ENCODE assay signal across 10 cellular contexts in genomic region chr1:211548321-211549091, GRCh38. TPM values are rescaled to one million over a fixed set of nuclear protein-coding genes. Genes with fewer than 3 reads are reported as not detected.
DNase-seq lines count a peak whose midpoint lies in the region; ATAC-seq, FAIRE-seq and TF ChIP-seq lines count a peak whose summit lies in the region.
"Had no signal": no experiment of that assay in that cellular context is flagged by ENCODE, and none has a peak within 500 bp of the region (broad histone marks: within the 10 kb centered on the region; RNA-seq: fewer than 3 reads in every experiment).

No MANE protein-coding gene starts in this region.

- no peak overlapping the region for H3K9ac ChIP-seq in kidney (ENCODE audit: low read length in 2 of 2)

- peak overlapping the region; percentile 39 to 54 for H3K27ac ChIP-seq in kidney (ENCODE audit: low read depth in 2 of 2, low read length in 2 of 2)

- no peaks in the 10 kb centered on the region for H3K36me3 Mint-ChIP-seq in T-helper 2 cell treated with Interferon-gamma antibody and Interleukin-4, amounts not matched to agents 5 μg/mL and 100 μg/mL, for 36 hours (ENCODE audit: low read depth)
- no peaks in the 10 kb centered on the region for H3K36me3 Mint-ChIP-seq in stimulated activated effector memory CD8-positive, alpha-beta T cell treated with anti-CD3 and anti-CD28 coated beads, Interleukin-12 subunit alpha, Interleukin-12 subunit beta, amount 100 ng/mL, for 72 hours

- H3K4me1 ChIP-seq in kidney (ENCODE audit: control insufficient read depth in 1 of 2, insufficient read depth in 1 of 2, low read depth in 1 of 2, low read length in 2 of 2) = peaks cover 10 to 15% of the 10 kb centered on the region in 2 donors

- no peak for FAIRE-seq in kidney (lab: Jason Lieb, UNC)

- peak; percentile 45 for ATAC-seq in stimulated activated effector memory CD8-positive, alpha-beta T cell treated with anti-CD3 and anti-CD28 coated beads, Interleukin-12 subunit alpha, Interleukin-12 subunit beta, amount 100 ng/mL, for 72 hours
- no peak for ATAC-seq in GM18505 (IDR thresholded peaks at IDR 0.05; ENCODE audit: unreplicated experiment)

- no peaks in the 10 kb centered on the region for H3K36me3 ChIP-seq in kidney (ENCODE audit: control insufficient read depth in 1 of 2, insufficient read depth in 2 of 2, low read length in 2 of 2)

- no peaks in the 10 kb centered on the region for H3K9me3 ChIP-seq in kidney (ENCODE audit: control insufficient read depth in 1 of 2, low read length in 2 of 2)

- H3K4me3 ChIP-seq in kidney (ENCODE audit: low read length in 2 of 2) = no peak overlapping the region

- peaks cover 13% of the 10 kb centered on the region for H3K27me3 Mint-ChIP-seq in T-helper 2 cell treated with Interferon-gamma antibody and Interleukin-4, amounts not matched to agents 5 μg/mL and 100 μg/mL, for 36 hours (ENCODE audit: low read depth)

- peak; percentile 4 for DNase-seq in activated T-cell treated with anti-CD3 and anti-CD28 coated beads for 1 hour (ENCODE audit: low read depth)
- no peak for DNase-seq in activated T-cell treated with anti-CD3 and anti-CD28 coated beads for 4 hours
- DNase-seq in T-helper 2 cell treated with Interferon-gamma antibody and Interleukin-4, amounts not matched to agents 5 μg/mL and 100 μg/mL, for 36 hours (ENCODE audit: low spot score) = peak; percentile 23
- no peak for DNase-seq in kidney
- DNase-seq in stimulated activated effector memory CD8-positive, alpha-beta T cell treated with anti-CD3 and anti-CD28 coated beads, Interleukin-12 subunit alpha, Interleukin-12 subunit beta, amount 100 ng/mL, for 72 hours (ENCODE audit: low spot score in 2 of 2) = no peak
- DNase-seq in NCI-H128 (lab: John Stamatoyannopoulos, UW; ENCODE audit: unreplicated experiment) = no peak
- DNase-seq in DMS153 (lab: John Stamatoyannopoulos, UW) = no peak
- DNase-seq: NCI-H226 had no signal

- no peak overlapping the region for H3K4me3 Mint-ChIP-seq in T-helper 2 cell treated with Interferon-gamma antibody and Interleukin-4, amounts not matched to agents 5 μg/mL and 100 μg/mL, for 36 hours
- no peak overlapping the region for H3K4me3 Mint-ChIP-seq in stimulated activated effector memory CD8-positive, alpha-beta T cell treated with anti-CD3 and anti-CD28 coated beads, Interleukin-12 subunit alpha, Interleukin-12 subunit beta, amount 100 ng/mL, for 72 hours
- H3K4me3 Mint-ChIP-seq: neural crest cell had no signal

- H3K9me3 Mint-ChIP-seq in T-helper 2 cell treated with Interferon-gamma antibody and Interleukin-4, amounts not matched to agents 5 μg/mL and 100 μg/mL, for 36 hours = no peaks in the 10 kb centered on the region
- H3K9me3 Mint-ChIP-seq in stimulated activated effector memory CD8-positive, alpha-beta T cell treated with anti-CD3 and anti-CD28 coated beads, Interleukin-12 subunit alpha, Interleukin-12 subunit beta, amount 100 ng/mL, for 72 hours = no peaks in the 10 kb centered on the region
- H3K9me3 Mint-ChIP-seq: neural crest cell had no signal

- no peak for TF ChIP-seq POLR2A in GM18505 (IDR thresholded peaks at IDR 0.05; ENCODE audit: borderline replicate concordance, extremely low read depth, insufficient read depth, insufficient read length)

- H3K4me1 Mint-ChIP-seq in T-helper 2 cell treated with Interferon-gamma antibody and Interleukin-4, amounts not matched to agents 5 μg/mL and 100 μg/mL, for 36 hours (ENCODE audit: low read depth) = no peaks in the 10 kb centered on the region
- no peaks in the 10 kb centered on the region for H3K4me1 Mint-ChIP-seq in stimulated activated effector memory CD8-positive, alpha-beta T cell treated with anti-CD3 and anti-CD28 coated beads, Interleukin-12 subunit alpha, Interleukin-12 subunit beta, amount 100 ng/mL, for 72 hours
- H3K4me1 Mint-ChIP-seq: neural crest cell had no signal

- TF ChIP-seq CTCF in kidney (IDR thresholded peaks at IDR 0.05; ENCODE audit: borderline replicate concordance, extremely low read depth, insufficient read depth) = no peak

- intact Hi-C loops in kidney (cut with DNase I) = no loop called here

- no peak overlapping the region for H3K27ac Mint-ChIP-seq in T-helper 2 cell treated with Interferon-gamma antibody and Interleukin-4, amounts not matched to agents 5 μg/mL and 100 μg/mL, for 36 hours
- H3K27ac Mint-ChIP-seq in stimulated activated effector memory CD8-positive, alpha-beta T cell treated with anti-CD3 and anti-CD28 coated beads, Interleukin-12 subunit alpha, Interleukin-12 subunit beta, amount 100 ng/mL, for 72 hours = no peak overlapping the region

RNA-seq across cellular contexts. Expression of gene SLC30A1, which starts 30.5 kb away (rescaled TPM):
- total RNA-seq in kidney = 37.7 TPM
- polyA plus RNA-seq in kidney (ENCODE audit: insufficient read depth, low read depth, low replicate concordance) = 8.2 TPM

RNA-seq across cellular contexts. Expression of gene RD3, which starts 56.5 kb away (rescaled TPM):
- total RNA-seq in kidney = 1.1 TPM
- polyA plus RNA-seq in kidney (ENCODE audit: insufficient read depth, low read depth, low replicate concordance) = not detected

Comparison
In these comparisons a context has a peak if more than half of its experiments do, and no peak if none do; other contexts are left out.
1. DNase-seq: peak in activated T-cell treated with anti-CD3 and anti-CD28 coated beads for 1 hour (single experiment) and T-helper 2 cell treated with Interferon-gamma antibody and Interleukin-4, amounts not matched to agents 5 μg/mL and 100 μg/mL, for 36 hours (single experiment); none in activated T-cell treated with anti-CD3 and anti-CD28 coated beads for 4 hours (single experiment), kidney (single experiment), stimulated activated effector memory CD8-positive, alpha-beta T cell treated with anti-CD3 and anti-CD28 coated beads, Interleukin-12 subunit alpha, Interleukin-12 subunit beta, amount 100 ng/mL, for 72 hours (0 of 2), NCI-H128 (single experiment) and DMS153 (single experiment).